1 cellular context compared by ENCODE assay signal in the genomic region with DNA sequence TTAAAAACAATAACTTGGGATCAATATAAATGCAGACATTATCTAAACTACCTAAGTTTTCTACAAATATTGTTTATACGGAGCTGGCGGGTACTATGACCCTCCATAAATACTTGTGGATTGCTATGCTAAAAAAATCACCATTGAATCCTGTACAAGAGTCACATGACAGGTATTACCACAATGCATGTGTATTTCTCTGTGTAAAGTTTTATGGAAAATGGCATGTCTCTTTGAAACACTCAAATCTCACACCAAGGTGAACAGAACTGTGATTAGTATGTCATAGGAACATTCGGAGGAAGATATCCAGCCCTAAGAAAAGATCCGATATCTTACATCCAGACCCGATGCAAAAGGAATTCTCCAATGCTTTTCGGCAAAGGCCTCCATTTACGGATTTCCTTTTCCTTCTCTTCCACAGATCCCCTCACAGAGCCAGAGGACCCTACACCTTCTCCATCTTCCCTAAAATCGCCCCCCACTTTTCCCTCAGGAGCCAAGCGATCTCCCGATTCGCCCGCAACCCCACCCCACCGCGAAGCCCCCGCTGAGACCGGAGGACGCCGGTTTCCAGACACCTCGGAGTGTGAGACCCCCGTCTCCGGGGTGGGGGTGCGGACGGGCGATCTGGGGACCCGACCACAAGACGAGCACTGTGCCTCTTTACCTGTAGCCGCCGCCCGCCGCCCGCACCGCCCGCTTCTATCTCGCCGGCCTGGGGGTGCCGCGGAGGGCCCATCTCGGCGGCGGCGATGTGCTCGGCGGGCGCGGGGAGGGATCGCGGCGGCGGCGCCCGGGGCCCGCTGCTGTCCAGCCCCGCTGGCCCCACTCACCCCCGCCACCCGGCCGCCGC.
TF ChIP-seq lines count a peak whose summit lies in the region.

No MANE protein-coding gene starts in this region.

TF ChIP-seq in HEK293, 187 proteins besides CTCF, POLR2A, EP300 and RAD21 (continued from another document):
- TF ChIP-seq, protein P1, sequence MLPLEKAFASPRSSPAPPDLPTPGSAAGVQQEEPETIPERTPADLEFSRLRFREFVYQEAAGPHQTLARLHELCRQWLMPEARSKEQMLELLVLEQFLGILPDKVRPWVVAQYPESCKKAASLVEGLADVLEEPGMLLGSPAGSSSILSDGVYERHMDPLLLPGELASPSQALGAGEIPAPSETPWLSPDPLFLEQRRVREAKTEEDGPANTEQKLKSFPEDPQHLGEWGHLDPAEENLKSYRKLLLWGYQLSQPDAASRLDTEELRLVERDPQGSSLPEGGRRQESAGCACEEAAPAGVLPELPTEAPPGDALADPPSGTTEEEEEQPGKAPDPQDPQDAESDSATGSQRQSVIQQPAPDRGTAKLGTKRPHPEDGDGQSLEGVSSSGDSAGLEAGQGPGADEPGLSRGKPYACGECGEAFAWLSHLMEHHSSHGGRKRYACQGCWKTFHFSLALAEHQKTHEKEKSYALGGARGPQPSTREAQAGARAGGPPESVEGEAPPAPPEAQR (tag by site-specific recombination; IDR thresholded peaks at IDR 0.05): no peak
- TF ChIP-seq ZSCAN23 (tag by site-specific recombination; IDR thresholded peaks at IDR 0.05) (no peak), ZFP3 (tag by site-specific recombination; IDR thresholded peaks at IDR 0.05; ENCODE audit: low read depth) (no peak), ZNF341 (tag by site-specific recombination; IDR thresholded peaks at IDR 0.05; ENCODE audit: low read depth) (no peak), ZNF549 (tag by site-specific recombination; IDR thresholded peaks at IDR 0.05) (no peak), ZNF658 (tag by site-specific recombination; IDR thresholded peaks at IDR 0.05) (no peak), HOXC10 (CRISPR knock-in tag; IDR thresholded peaks at IDR 0.05) (no peak), ZNF155 (tag by site-specific recombination; IDR thresholded peaks at IDR 0.05) (no peak), ZBTB1 (tag by site-specific recombination; IDR thresholded peaks at IDR 0.05) (no peak), ZNF529 (tag by site-specific recombination; IDR thresholded peaks at IDR 0.05; ENCODE audit: insufficient replicate concordance) (no peak)
- TF ChIP-seq, protein P2, sequence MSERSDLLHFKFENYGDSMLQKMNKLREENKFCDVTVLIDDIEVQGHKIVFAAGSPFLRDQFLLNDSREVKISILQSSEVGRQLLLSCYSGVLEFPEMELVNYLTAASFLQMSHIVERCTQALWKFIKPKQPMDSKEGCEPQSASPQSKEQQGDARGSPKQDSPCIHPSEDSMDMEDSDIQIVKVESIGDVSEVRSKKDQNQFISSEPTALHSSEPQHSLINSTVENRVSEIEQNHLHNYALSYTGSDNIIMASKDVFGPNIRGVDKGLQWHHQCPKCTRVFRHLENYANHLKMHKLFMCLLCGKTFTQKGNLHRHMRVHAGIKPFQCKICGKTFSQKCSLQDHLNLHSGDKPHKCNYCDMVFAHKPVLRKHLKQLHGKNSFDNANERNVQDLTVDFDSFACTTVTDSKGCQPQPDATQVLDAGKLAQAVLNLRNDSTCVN (tag by site-specific recombination; optimal IDR thresholded peaks at IDR 0.05): peak; percentile 33
- TF ChIP-seq, protein P3, sequence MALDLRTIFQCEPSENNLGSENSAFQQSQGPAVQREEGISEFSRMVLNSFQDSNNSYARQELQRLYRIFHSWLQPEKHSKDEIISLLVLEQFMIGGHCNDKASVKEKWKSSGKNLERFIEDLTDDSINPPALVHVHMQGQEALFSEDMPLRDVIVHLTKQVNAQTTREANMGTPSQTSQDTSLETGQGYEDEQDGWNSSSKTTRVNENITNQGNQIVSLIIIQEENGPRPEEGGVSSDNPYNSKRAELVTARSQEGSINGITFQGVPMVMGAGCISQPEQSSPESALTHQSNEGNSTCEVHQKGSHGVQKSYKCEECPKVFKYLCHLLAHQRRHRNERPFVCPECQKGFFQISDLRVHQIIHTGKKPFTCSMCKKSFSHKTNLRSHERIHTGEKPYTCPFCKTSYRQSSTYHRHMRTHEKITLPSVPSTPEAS (tag by site-specific recombination; IDR thresholded peaks at IDR 0.05): no peak
